In genomic region chr19:54416695-54417491, GRCh38 we compare ENCODE assay signal across 18 cellular contexts. TPM values are rescaled to one million over a fixed set of nuclear protein-coding genes. Genes with fewer than 3 reads are reported as not detected.
DNase-seq lines count a peak whose midpoint lies in the region; ATAC-seq, FAIRE-seq and TF ChIP-seq lines count a peak whose summit lies in the region.
"Had no signal": no experiment of that assay in that cellular context is flagged by ENCODE, and none has a peak within 500 bp of the region (broad histone marks: within the 10 kb centered on the region; RNA-seq: fewer than 3 reads in every experiment).

No MANE protein-coding gene starts in this region.

- in situ Hi-C loops in HAP-1 (cut with MboI; ENCODE audit: low sequenced_read_pairs): no loop called here

- no peak overlapping the region for H3K4me2 ChIP-seq in astrocyte (ENCODE audit: low read length)

- no peaks in the 10 kb centered on the region for H3K9me3 Mint-ChIP-seq in astrocyte (ENCODE audit: unreplicated experiment)
- H3K9me3 Mint-ChIP-seq in activated T-cell treated with anti-CD3 and anti-CD28 coated beads, Interleukin-2, amount 50 U/mL, for 72 hours: peaks cover 6 to 8% of the 10 kb centered on the region in 2 donors

- ATAC-seq in activated T-cell treated with anti-CD3 and anti-CD28 coated beads, Interleukin-2, amount 50 U/mL, for 72 hours (replicated peaks in 1 of 2): no peak
- ATAC-seq in GM18907 (IDR thresholded peaks at IDR 0.05; ENCODE audit: unreplicated experiment): no peak

- no peaks in the 10 kb centered on the region for H3K9me3 ChIP-seq in HAP-1
- peaks cover 3% of the 10 kb centered on the region for H3K9me3 ChIP-seq in astrocyte (ENCODE audit: insufficient read depth, low read depth, low read length)
- peaks cover 7% of the 10 kb centered on the region for H3K9me3 ChIP-seq in iPS-15b (ENCODE audit: control insufficient read depth, insufficient read depth, low read length)
- H3K9me3 ChIP-seq: Peyer's patch had no signal

- peaks cover 12% of the 10 kb centered on the region for H3K4me1 Mint-ChIP-seq in astrocyte (ENCODE audit: low read depth, unreplicated experiment)
- H3K4me1 Mint-ChIP-seq in activated T-cell treated with anti-CD3 and anti-CD28 coated beads, Interleukin-2, amount 50 U/mL, for 72 hours (ENCODE audit: low read depth): peaks cover 16% of the 10 kb centered on the region

- H3K4me3 Mint-ChIP-seq in astrocyte (ENCODE audit: unreplicated experiment): peak overlapping the region; percentile 69
- H3K4me3 Mint-ChIP-seq in activated T-cell treated with anti-CD3 and anti-CD28 coated beads, Interleukin-2, amount 50 U/mL, for 72 hours: peak overlapping the region in 1 of 2 donors; percentile 31
- H3K4me3 Mint-ChIP-seq: B cell had no signal

- no peaks in the 10 kb centered on the region for H3K36me3 Mint-ChIP-seq in astrocyte (ENCODE audit: low read depth, unreplicated experiment)
- H3K36me3 Mint-ChIP-seq in activated T-cell treated with anti-CD3 and anti-CD28 coated beads, Interleukin-2, amount 50 U/mL, for 72 hours (ENCODE audit: insufficient read depth in 2 of 2): peaks cover 0 to 12% of the 10 kb centered on the region in 2 donors

- TF ChIP-seq CTCF in astrocyte (IDR thresholded peaks at IDR 0.05; ENCODE audit: insufficient read depth, low read depth, low read length): no peak

- H3K27ac ChIP-seq in astrocyte (ENCODE audit: low read depth, low read length): no peak overlapping the region
- H3K27ac ChIP-seq: Peyer's patch had no signal

- H3K27me3 ChIP-seq in HAP-1 (ENCODE audit: low read depth) (no peaks in the 10 kb centered on the region), astrocyte (ENCODE audit: insufficient read depth, low read length) (peaks cover 38% of the 10 kb centered on the region), iPS-15b (ENCODE audit: control insufficient read depth, insufficient read depth, low read length) (peaks cover 23% of the 10 kb centered on the region)

- H3K36me3 ChIP-seq in HAP-1 (replicated peaks) (no peaks in the 10 kb centered on the region), astrocyte (ENCODE audit: insufficient read depth, low read length) (no peaks in the 10 kb centered on the region), iPS-15b (ENCODE audit: control insufficient read depth, insufficient read depth, low read length) (peaks cover 6% of the 10 kb centered on the region)
- H3K36me3 ChIP-seq: Peyer's patch had no signal

- no peaks in the 10 kb centered on the region for H3K79me2 ChIP-seq in astrocyte (ENCODE audit: insufficient read depth, low read length)

- H3K27me3 Mint-ChIP-seq in astrocyte (ENCODE audit: low read depth, unreplicated experiment): peaks cover 24% of the 10 kb centered on the region
- H3K27me3 Mint-ChIP-seq in activated T-cell treated with anti-CD3 and anti-CD28 coated beads, Interleukin-2, amount 50 U/mL, for 72 hours (ENCODE audit: low read depth): peaks cover 37% of the 10 kb centered on the region

- peaks cover 22% of the 10 kb centered on the region for H3K4me1 ChIP-seq in HAP-1
- no peaks in the 10 kb centered on the region for H3K4me1 ChIP-seq in astrocyte (ENCODE audit: insufficient read depth, low read length)
- peaks cover 16% of the 10 kb centered on the region for H3K4me1 ChIP-seq in iPS-15b (ENCODE audit: control insufficient read depth, insufficient read depth, low read length)
- H3K4me1 ChIP-seq: Peyer's patch had no signal

- FAIRE-seq in astrocyte (lab: Jason Lieb, UNC): no peak
- FAIRE-seq: colon, keratinocyte had no signal

- H4K20me1 ChIP-seq in astrocyte (ENCODE audit: insufficient read depth, low read length): no peaks in the 10 kb centered on the region

- DNase-seq in HAP-1 (ENCODE audit: low spot score in 2 of 2) (no peak), astrocyte (ENCODE audit: low read depth) (no peak), putamen (ENCODE audit: low spot score) (peak; percentile 28), mesenteric fat pad (ENCODE audit: low spot score) (no peak)
- DNase-seq in activated T-cell treated with anti-CD3 and anti-CD28 coated beads, Interleukin-2, amount 50 U/mL, for 72 hours: no peak
- DNase-seq: activated CD4-positive, alpha-beta T cell treated with anti-CD3 and anti-CD28 coated beads, Interleukin-2, amount 50 U/mL, for 48 hours; activated T-cell treated with anti-CD3 and anti-CD28 coated beads, Interleukin-2, amount 50 U/mL, for 48 hours; amniotic stem cell; NCI-H187; NCI-H69; Peyer's patch had no signal

- no peak overlapping the region for H3K27ac Mint-ChIP-seq in astrocyte (ENCODE audit: unreplicated experiment)
- H3K27ac Mint-ChIP-seq in activated T-cell treated with anti-CD3 and anti-CD28 coated beads, Interleukin-2, amount 50 U/mL, for 72 hours: no peak overlapping the region
- H3K27ac Mint-ChIP-seq: B cell had no signal

- no peak overlapping the region for H2AFZ ChIP-seq in astrocyte (ENCODE audit: low read depth, low read length)

- H3K9ac ChIP-seq in astrocyte (ENCODE audit: low read length) (no peak overlapping the region), iPS-15b (ENCODE audit: low read depth, low read length) (peak overlapping the region; percentile 37)

- H3K4me3 ChIP-seq in HAP-1: peak overlapping the region; percentile 67
- H3K4me3 ChIP-seq in astrocyte (ENCODE audit: insufficient read depth, low read depth, low read length): no peak overlapping the region
- peak overlapping the region; percentile 71 for H3K4me3 ChIP-seq in iPS-15b (ENCODE audit: low read depth, low read length)
- H3K4me3 ChIP-seq: Peyer's patch had no signal

RNA-seq across cellular contexts. Expression of gene TTYH1, which starts 1.6 kb away (rescaled TPM):
- total RNA-seq in astrocyte (8.4 and 12.6 TPM in 2 replicates), mesenteric fat pad (not detected)
- total RNA-seq in activated T-cell treated with anti-CD3 and anti-CD28 coated beads, Interleukin-2, amount 50 U/mL, for 72 hours: under 1 TPM; 0.32 to 0.41 TPM
- total RNA-seq: B cell, glomerular endothelial cell, M059J had no signal

RNA-seq across cellular contexts. Expression of gene LENG8, which starts 32.1 kb away (rescaled TPM):
- total RNA-seq in astrocyte: 193 and 201 TPM in 2 replicates
- 100 to 1,000 TPM; 221 to 283 TPM for total RNA-seq in activated T-cell treated with anti-CD3 and anti-CD28 coated beads, Interleukin-2, amount 50 U/mL, for 72 hours
- 141 TPM for total RNA-seq in mesenteric fat pad

RNA-seq across cellular contexts. Expression of gene LENG9, which starts 46.7 kb away (rescaled TPM):
- total RNA-seq in astrocyte: 3.7 and 3.8 TPM in 2 replicates
- 1 to 10 TPM; 3.1 to 5.8 TPM for total RNA-seq in activated T-cell treated with anti-CD3 and anti-CD28 coated beads, Interleukin-2, amount 50 U/mL, for 72 hours
- total RNA-seq in mesenteric fat pad: 8.3 TPM

RNA-seq across cellular contexts. Expression of gene LAIR1, which starts 52.2 kb away (rescaled TPM):
- total RNA-seq in astrocyte (not detected in 2 replicates), mesenteric fat pad (63.8 TPM)
- total RNA-seq in activated T-cell treated with anti-CD3 and anti-CD28 coated beads, Interleukin-2, amount 50 U/mL, for 72 hours: 1 to 10 TPM; 3.5 to 8.3 TPM
- total RNA-seq: glomerular endothelial cell had no signal

RNA-seq across cellular contexts. Expression of gene CDC42EP5, which starts 56.2 kb away (rescaled TPM):
- total RNA-seq in astrocyte: 57.9 and 64.2 TPM in 2 replicates
- total RNA-seq in activated T-cell treated with anti-CD3 and anti-CD28 coated beads, Interleukin-2, amount 50 U/mL, for 72 hours: under 1 TPM in 1 of 2 donors, not detected in 1; 0.30 TPM
- total RNA-seq in mesenteric fat pad: 38.1 TPM
- total RNA-seq: B cell had no signal
